In genomic region chr2:63861220-63861822, GRCh38 we compare ENCODE assay signal across 8 cellular contexts. TPM values are rescaled to one million over a fixed set of nuclear protein-coding genes. Genes with fewer than 3 reads are reported as not detected.
A peak's percentile ranks its signal among the peaks of the same experiment; 100 is the strongest.
DNase-seq lines count a peak whose midpoint lies in the region; FAIRE-seq and TF ChIP-seq lines count a peak whose summit lies in the region.

No MANE protein-coding gene starts in this region.

- DNase-seq in D721Med (ENCODE audit: insufficient read length, low spot score), result no peak
- peak; percentile 19 for DNase-seq in H4 (ENCODE audit: low spot score)
- DNase-seq in NCI-H510A treated with DMSO at 0.1 percent for 48 hours (lab: John Stamatoyannopoulos, UW), result peak; percentile 31
- DNase-seq in activated CD8-positive, alpha-beta memory T cell treated with anti-CD3 and anti-CD28 coated beads, Interleukin-2, amount 50 U/mL, for 4 hours, result peak; percentile 63
- peak; percentile 67 to 79 for DNase-seq in erythroblast (lab: John Stamatoyannopoulos, UW)
- DNase-seq in nephron progenitor cell, result peak; percentile 33
- peak; percentile 52 for DNase-seq in ureter (ENCODE audit: low spot score)
- DNase-seq in T1000 (lab: John Stamatoyannopoulos, UW), result no peak

- FAIRE-seq in D721Med (lab: Jason Lieb, UNC), result peak; percentile 29

- H3K4me1 Mint-ChIP-seq in nephron progenitor cell, result no peaks in the 10 kb centered on the region

- TF ChIP-seq POLR2A in erythroblast (IDR thresholded peaks at IDR 0.05; ENCODE audit: low read length), result no peak

- H3K27ac Mint-ChIP-seq in nephron progenitor cell, result no peak overlapping the region

- H3K36me3 Mint-ChIP-seq in nephron progenitor cell (ENCODE audit: low read depth), result peaks cover 52% of the 10 kb centered on the region

- no peak overlapping the region for H3K4me3 Mint-ChIP-seq in nephron progenitor cell

- H3K27me3 Mint-ChIP-seq in nephron progenitor cell (ENCODE audit: low read depth, poor library complexity), result no peaks in the 10 kb centered on the region

- no peaks in the 10 kb centered on the region for H3K9me3 Mint-ChIP-seq in nephron progenitor cell

- peak; percentile 51 for TF ChIP-seq CTCF in D721Med (IDR thresholded peaks at IDR 0.05; ENCODE audit: insufficient read depth, missing control alignments)
- TF ChIP-seq CTCF in nephron progenitor cell (IDR thresholded peaks at IDR 0.05), result peak; percentile 42

RNA-seq across cellular contexts. Expression of gene UGP2, which starts 19.6 kb away (rescaled TPM):
- total RNA-seq in H4 (2014; rRNA removed; shearing (Covaris generic)), result 69.6 and 79.8 TPM in 2 replicates
- 113 TPM for total RNA-seq in ureter

Comparison
In these comparisons a context has a peak if more than half of its experiments do, and no peak if none do; other contexts are left out.
1. DNase-seq: peak in H4 (single experiment), NCI-H510A treated with DMSO at 0.1 percent for 48 hours (single experiment), activated CD8-positive, alpha-beta memory T cell treated with anti-CD3 and anti-CD28 coated beads, Interleukin-2, amount 50 U/mL, for 4 hours (single experiment), erythroblast (2 of 2), nephron progenitor cell (single experiment) and ureter (single experiment); none in D721Med (single experiment) and T1000 (single experiment).